Comparison of ENCODE assay signal across 26 cellular contexts in genomic region chr15:58062175-58062574, GRCh38. TPM values are rescaled to one million over a fixed set of nuclear protein-coding genes. Genes with fewer than 3 reads are reported as not detected.
"Had no signal": no experiment of that assay in that cellular context is flagged by ENCODE, and none has a peak within 500 bp of the region (broad histone marks: within the 10 kb centered on the region; RNA-seq: fewer than 3 reads in every experiment).

No MANE protein-coding gene starts in this region.

- H3K36me3 ChIP-seq: ascending aorta, Peyer's patch, SJSA1 had no signal

- H3K27ac Mint-ChIP-seq: activated CD4-positive, alpha-beta T cell treated with anti-CD3 and anti-CD28 coated beads, Interleukin-2, amount 10 ng/mL, durations not matched to agents 24 days and 14 days; activated CD8-positive, alpha-beta memory T cell treated with anti-CD3 and anti-CD28 coated beads, Interleukin-2, amount 10 ng/mL, durations not matched to agents 7 days and 5 days; activated naive CD4-positive, alpha-beta T cell treated with anti-CD3 and anti-CD28 coated beads, Interleukin-2, amount 50 U/mL, for 72 hours; activated naive CD8-positive, alpha-beta T cell treated with anti-CD3 and anti-CD28 coated beads, Interleukin-2, amount 50 U/mL, for 24 hours; activated T-cell treated with anti-CD3 and anti-CD28 coated beads, Interleukin-2, amount 50 U/mL, for 24 hours; T-helper 1 cell treated with Interleukin-12 subunit alpha and Interleukin-12 subunit beta and Interleukin-4 antibody, amounts not matched to agents 30 μg/mL and 1 μg/mL, for 36 hours; WTC11 had no signal

- ATAC-seq: activated CD8-positive, alpha-beta memory T cell treated with anti-CD3 and anti-CD28 coated beads, Interleukin-2, amount 10 ng/mL, durations not matched to agents 7 days and 5 days; activated naive CD4-positive, alpha-beta T cell treated with anti-CD3 and anti-CD28 coated beads, Interleukin-2, amount 50 U/mL, for 72 hours; activated naive CD8-positive, alpha-beta T cell treated with anti-CD3 and anti-CD28 coated beads, Interleukin-2, amount 50 U/mL, for 24 hours; body of pancreas; WTC11 had no signal

- H3K4me3 Mint-ChIP-seq: activated CD4-positive, alpha-beta T cell treated with anti-CD3 and anti-CD28 coated beads, Interleukin-2, amount 10 ng/mL, durations not matched to agents 24 days and 14 days; activated CD8-positive, alpha-beta memory T cell treated with anti-CD3 and anti-CD28 coated beads, Interleukin-2, amount 10 ng/mL, durations not matched to agents 7 days and 5 days; activated naive CD8-positive, alpha-beta T cell treated with anti-CD3 and anti-CD28 coated beads, Interleukin-2, amount 50 U/mL, for 24 hours; activated T-cell treated with anti-CD3 and anti-CD28 coated beads, Interleukin-2, amount 50 U/mL, for 24 hours; T-helper 1 cell treated with Interleukin-12 subunit alpha and Interleukin-12 subunit beta and Interleukin-4 antibody, amounts not matched to agents 30 μg/mL and 1 μg/mL, for 36 hours; WTC11 had no signal

- H3K4me3 ChIP-seq: ascending aorta, body of pancreas, Peyer's patch, SJSA1 had no signal

- H3K4me1 ChIP-seq: ascending aorta had no signal

- H3K9me3 Mint-ChIP-seq: activated naive CD4-positive, alpha-beta T cell treated with anti-CD3 and anti-CD28 coated beads, Interleukin-2, amount 50 U/mL, for 72 hours; activated naive CD8-positive, alpha-beta T cell treated with anti-CD3 and anti-CD28 coated beads, Interleukin-2, amount 50 U/mL, for 24 hours; activated T-cell treated with anti-CD3 and anti-CD28 coated beads, Interleukin-2, amount 50 U/mL, for 24 hours; T-helper 1 cell treated with Interleukin-12 subunit alpha and Interleukin-12 subunit beta and Interleukin-4 antibody, amounts not matched to agents 30 μg/mL and 1 μg/mL, for 36 hours; WTC11 had no signal

- H3K9me3 ChIP-seq: ascending aorta, body of pancreas, SJSA1 had no signal

- H3K27ac ChIP-seq: ascending aorta, body of pancreas, Peyer's patch, RWPE1, SJSA1 had no signal

- H3K36me3 Mint-ChIP-seq: activated CD8-positive, alpha-beta memory T cell treated with anti-CD3 and anti-CD28 coated beads, Interleukin-2, amount 10 ng/mL, durations not matched to agents 7 days and 5 days; WTC11 had no signal

- DNase-seq: activated CD4-positive, alpha-beta T cell treated with anti-CD3 and anti-CD28 coated beads for 1 hour; activated CD4-positive, alpha-beta T cell treated with anti-CD3 and anti-CD28 coated beads, Interleukin-2, amount 10 ng/mL, durations not matched to agents 24 days and 14 days; activated CD4-positive, alpha-beta T cell treated with anti-CD3 and anti-CD28 coated beads, Interleukin-2, amount 50 U/mL, for 48 hours; activated CD8-positive, alpha-beta memory T cell treated with anti-CD3 and anti-CD28 coated beads, Interleukin-2, amount 10 ng/mL, durations not matched to agents 7 days and 5 days; activated effector memory CD4-positive, alpha-beta T cell treated with anti-CD3 and anti-CD28 coated beads, Interleukin-2, amount 50 U/mL, for 16 hours; activated naive CD4-positive, alpha-beta T cell treated with Interleukin-2 at 50 U/mL for 16 hours; activated naive CD8-positive, alpha-beta T cell treated with anti-CD3 and anti-CD28 coated beads, Interleukin-2, amount 50 U/mL, for 24 hours; activated T-cell treated with anti-CD3 and anti-CD28 coated beads, Interleukin-2, amount 50 U/mL, for 24 hours; amniotic stem cell; body of pancreas; Karpas-422; MM.1S; NCI-H1105; NCI-H1436 treated with DMSO at 0.1 percent for 48 hours; NCI-H187; NCI-H2081 treated with DMSO at 0.1 percent for 48 hours; NCI-H446; NCI-H524; Peyer's patch; SHP77 had no signal

RNA-seq across cellular contexts. Expression of gene ALDH1A2, which starts 3.3 kb away (rescaled TPM):
- total RNA-seq: activated naive CD4-positive, alpha-beta T cell treated with anti-CD3 and anti-CD28 coated beads, Interleukin-2, amount 50 U/mL, for 72 hours; SJSA1 had no signal
